1 cellular context compared by ENCODE assay signal in the genomic region with DNA sequence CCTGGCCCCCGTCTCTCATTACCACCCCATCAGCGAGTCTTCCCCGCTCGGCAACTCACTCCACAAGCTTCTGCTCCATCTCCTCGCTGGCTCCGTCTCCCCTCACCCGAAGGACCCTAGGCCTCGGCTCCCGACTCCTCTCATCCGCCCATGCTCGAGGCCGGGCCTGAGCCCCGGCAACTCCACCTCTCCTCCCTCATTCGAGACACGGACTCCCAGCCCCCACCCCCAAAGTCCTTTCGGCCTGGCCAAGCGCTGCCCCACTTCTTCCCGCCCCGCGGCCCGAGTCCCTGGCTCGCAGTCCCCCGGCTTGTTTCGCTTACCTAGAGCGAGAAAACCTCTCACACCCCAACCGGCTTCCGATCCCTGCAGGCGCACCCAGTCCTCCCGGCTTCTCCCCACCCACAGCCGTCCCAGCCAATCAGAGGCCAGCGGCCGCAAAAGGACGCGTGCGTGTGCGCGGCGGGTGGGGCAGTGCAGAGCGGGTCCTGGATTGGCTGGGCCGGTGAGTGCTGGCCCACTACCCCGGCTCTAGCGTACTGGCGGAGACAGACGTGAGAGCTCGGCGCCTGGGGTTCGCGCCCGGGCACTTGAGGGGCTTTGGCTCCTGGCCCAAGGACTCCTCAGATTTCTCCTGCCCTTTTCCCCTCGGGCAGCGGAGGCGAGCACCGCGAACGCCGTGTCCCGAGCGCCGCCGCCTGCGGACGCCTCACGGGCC.
TF ChIP-seq lines count a peak whose summit lies in the region.

A gene (minus strand): TSS at position 378 of the 718 bp plus-strand sequence. CDS start 10,237 bp downstream, outside the sequence.

TF ChIP-seq in GM23338, 12 proteins besides CTCF, POLR2A, EP300 and RAD21:
- TF ChIP-seq, protein P1, sequence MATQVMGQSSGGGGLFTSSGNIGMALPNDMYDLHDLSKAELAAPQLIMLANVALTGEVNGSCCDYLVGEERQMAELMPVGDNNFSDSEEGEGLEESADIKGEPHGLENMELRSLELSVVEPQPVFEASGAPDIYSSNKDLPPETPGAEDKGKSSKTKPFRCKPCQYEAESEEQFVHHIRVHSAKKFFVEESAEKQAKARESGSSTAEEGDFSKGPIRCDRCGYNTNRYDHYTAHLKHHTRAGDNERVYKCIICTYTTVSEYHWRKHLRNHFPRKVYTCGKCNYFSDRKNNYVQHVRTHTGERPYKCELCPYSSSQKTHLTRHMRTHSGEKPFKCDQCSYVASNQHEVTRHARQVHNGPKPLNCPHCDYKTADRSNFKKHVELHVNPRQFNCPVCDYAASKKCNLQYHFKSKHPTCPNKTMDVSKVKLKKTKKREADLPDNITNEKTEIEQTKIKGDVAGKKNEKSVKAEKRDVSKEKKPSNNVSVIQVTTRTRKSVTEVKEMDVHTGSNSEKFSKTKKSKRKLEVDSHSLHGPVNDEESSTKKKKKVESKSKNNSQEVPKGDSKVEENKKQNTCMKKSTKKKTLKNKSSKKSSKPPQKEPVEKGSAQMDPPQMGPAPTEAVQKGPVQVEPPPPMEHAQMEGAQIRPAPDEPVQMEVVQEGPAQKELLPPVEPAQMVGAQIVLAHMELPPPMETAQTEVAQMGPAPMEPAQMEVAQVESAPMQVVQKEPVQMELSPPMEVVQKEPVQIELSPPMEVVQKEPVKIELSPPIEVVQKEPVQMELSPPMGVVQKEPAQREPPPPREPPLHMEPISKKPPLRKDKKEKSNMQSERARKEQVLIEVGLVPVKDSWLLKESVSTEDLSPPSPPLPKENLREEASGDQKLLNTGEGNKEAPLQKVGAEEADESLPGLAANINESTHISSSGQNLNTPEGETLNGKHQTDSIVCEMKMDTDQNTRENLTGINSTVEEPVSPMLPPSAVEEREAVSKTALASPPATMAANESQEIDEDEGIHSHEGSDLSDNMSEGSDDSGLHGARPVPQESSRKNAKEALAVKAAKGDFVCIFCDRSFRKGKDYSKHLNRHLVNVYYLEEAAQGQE (IDR thresholded peaks at IDR 0.05; ENCODE audit: unreplicated experiment), result no peak
- peak; percentile 95 for TF ChIP-seq POLR2AphosphoS5 (IDR thresholded peaks at IDR 0.05; ENCODE audit: low read depth)
- TF ChIP-seq, protein P2, sequence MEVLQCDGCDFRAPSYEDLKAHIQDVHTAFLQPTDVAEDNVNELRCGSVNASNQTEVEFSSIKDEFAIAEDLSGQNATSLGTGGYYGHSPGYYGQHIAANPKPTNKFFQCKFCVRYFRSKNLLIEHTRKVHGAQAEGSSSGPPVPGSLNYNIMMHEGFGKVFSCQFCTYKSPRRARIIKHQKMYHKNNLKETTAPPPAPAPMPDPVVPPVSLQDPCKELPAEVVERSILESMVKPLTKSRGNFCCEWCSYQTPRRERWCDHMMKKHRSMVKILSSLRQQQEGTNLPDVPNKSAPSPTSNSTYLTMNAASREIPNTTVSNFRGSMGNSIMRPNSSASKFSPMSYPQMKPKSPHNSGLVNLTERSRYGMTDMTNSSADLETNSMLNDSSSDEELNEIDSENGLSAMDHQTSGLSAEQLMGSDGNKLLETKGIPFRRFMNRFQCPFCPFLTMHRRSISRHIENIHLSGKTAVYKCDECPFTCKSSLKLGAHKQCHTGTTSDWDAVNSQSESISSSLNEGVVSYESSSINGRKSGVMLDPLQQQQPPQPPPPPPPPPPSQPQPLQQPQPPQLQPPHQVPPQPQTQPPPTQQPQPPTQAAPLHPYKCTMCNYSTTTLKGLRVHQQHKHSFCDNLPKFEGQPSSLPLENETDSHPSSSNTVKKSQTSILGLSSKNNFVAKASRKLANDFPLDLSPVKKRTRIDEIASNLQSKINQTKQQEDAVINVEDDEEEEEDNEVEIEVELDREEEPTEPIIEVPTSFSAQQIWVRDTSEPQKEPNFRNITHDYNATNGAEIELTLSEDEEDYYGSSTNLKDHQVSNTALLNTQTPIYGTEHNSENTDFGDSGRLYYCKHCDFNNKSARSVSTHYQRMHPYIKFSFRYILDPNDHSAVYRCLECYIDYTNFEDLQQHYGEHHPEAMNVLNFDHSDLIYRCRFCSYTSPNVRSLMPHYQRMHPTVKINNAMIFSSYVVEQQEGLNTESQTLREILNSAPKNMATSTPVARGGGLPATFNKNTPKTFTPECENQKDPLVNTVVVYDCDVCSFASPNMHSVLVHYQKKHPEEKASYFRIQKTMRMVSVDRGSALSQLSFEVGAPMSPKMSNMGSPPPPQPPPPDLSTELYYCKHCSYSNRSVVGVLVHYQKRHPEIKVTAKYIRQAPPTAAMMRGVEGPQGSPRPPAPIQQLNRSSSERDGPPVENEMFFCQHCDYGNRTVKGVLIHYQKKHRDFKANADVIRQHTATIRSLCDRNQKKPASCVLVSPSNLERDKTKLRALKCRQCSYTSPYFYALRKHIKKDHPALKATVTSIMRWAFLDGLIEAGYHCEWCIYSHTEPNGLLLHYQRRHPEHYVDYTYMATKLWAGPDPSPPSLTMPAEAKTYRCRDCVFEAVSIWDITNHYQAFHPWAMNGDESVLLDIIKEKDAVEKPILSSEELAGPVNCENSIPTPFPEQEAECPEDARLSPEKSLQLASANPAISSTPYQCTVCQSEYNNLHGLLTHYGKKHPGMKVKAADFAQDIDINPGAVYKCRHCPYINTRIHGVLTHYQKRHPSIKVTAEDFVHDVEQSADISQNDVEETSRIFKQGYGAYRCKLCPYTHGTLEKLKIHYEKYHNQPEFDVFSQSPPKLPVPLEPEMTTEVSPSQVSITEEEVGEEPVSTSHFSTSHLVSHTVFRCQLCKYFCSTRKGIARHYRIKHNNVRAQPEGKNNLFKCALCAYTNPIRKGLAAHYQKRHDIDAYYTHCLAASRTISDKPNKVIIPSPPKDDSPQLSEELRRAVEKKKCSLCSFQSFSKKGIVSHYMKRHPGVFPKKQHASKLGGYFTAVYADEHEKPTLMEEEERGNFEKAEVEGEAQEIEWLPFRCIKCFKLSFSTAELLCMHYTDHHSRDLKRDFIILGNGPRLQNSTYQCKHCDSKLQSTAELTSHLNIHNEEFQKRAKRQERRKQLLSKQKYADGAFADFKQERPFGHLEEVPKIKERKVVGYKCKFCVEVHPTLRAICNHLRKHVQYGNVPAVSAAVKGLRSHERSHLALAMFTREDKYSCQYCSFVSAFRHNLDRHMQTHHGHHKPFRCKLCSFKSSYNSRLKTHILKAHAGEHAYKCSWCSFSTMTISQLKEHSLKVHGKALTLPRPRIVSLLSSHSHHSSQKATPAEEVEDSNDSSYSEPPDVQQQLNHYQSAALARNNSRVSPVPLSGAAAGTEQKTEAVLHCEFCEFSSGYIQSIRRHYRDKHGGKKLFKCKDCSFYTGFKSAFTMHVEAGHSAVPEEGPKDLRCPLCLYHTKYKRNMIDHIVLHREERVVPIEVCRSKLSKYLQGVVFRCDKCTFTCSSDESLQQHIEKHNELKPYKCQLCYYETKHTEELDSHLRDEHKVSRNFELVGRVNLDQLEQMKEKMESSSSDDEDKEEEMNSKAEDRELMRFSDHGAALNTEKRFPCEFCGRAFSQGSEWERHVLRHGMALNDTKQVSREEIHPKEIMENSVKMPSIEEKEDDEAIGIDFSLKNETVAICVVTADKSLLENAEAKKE (CRISPR knock-in tag; IDR thresholded peaks at IDR 0.05), result no peak
- peak; percentile 66 for TF ChIP-seq CREB1 (CRISPR knock-in tag; IDR thresholded peaks at IDR 0.05; ENCODE audit: low read depth)
- TF ChIP-seq ZNF114 (CRISPR knock-in tag; IDR thresholded peaks at IDR 0.05), result no peak
